ENCODE assay signal across 1 cellular context in genomic region chr3:39809181-39809994, GRCh38.
TF ChIP-seq lines count a peak whose summit lies in the region.

Gene MYRIP, plus strand, starts transcription at chr3:39809609. Its CDS starts 91,208 bp downstream, at chr3:39900817.

TF ChIP-seq in HepG2, 621 proteins besides CTCF, POLR2A, EP300 and RAD21 (continued from another document and continues in another):
- TF ChIP-seq AKNA (CRISPR knock-in tag; IDR thresholded peaks at IDR 0.05; ENCODE audit: borderline replicate concordance) (no peak), SMYD3 (CRISPR knock-in tag; IDR thresholded peaks at IDR 0.05) (no peak), RFX1 (IDR thresholded peaks at IDR 0.05) (no peak), ZNF567 (CRISPR knock-in tag; IDR thresholded peaks at IDR 0.05; ENCODE audit: borderline replicate concordance) (no peak), ATF5 (CRISPR knock-in tag; IDR thresholded peaks at IDR 0.05; ENCODE audit: low read depth) (0 out of 2 replicates have a peak, but pooled peaks have one; percentile 53), SNRNP70 (IDR thresholded peaks at IDR 0.05; ENCODE audit: low read depth, low read length) (no peak), NCOR1 (IDR thresholded peaks at IDR 0.05; ENCODE audit: borderline replicate concordance, low read length) (no peak), REL (CRISPR knock-in tag; conservative IDR thresholded peaks at IDR 0.05) (no peak), NR1H2 (CRISPR knock-in tag; IDR thresholded peaks at IDR 0.05; ENCODE audit: borderline replicate concordance, low read depth) (no peak), CEBPZ (IDR thresholded peaks at IDR 0.05; ENCODE audit: low read length) (no peak), NR3C1 (CRISPR knock-in tag; IDR thresholded peaks at IDR 0.05) (no peak), MXI1 (IDR thresholded peaks at IDR 0.05; ENCODE audit: borderline replicate concordance, low read depth, low read length) (no peak), U2AF2 (IDR thresholded peaks at IDR 0.05; ENCODE audit: low read depth, low read length) (no peak), ZNF75D (CRISPR knock-in tag; IDR thresholded peaks at IDR 0.05; ENCODE audit: borderline replicate concordance) (no peak), ZFP41 (CRISPR knock-in tag; IDR thresholded peaks at IDR 0.05; ENCODE audit: borderline replicate concordance) (no peak), ZNF784 (CRISPR knock-in tag; IDR thresholded peaks at IDR 0.05; ENCODE audit: borderline replicate concordance) (no peak), KLF6 (CRISPR knock-in tag; IDR thresholded peaks at IDR 0.05) (no peak), ZNF558 (CRISPR knock-in tag; IDR thresholded peaks at IDR 0.05; ENCODE audit: borderline replicate concordance) (no peak; the same call in 1 of the 2 replicates), HNRNPL (IDR thresholded peaks at IDR 0.05; ENCODE audit: low read depth, low read length) (no peak), ZNF670 (CRISPR knock-in tag; IDR thresholded peaks at IDR 0.05; ENCODE audit: borderline replicate concordance) (no peak), UBTF (CRISPR knock-in tag; IDR thresholded peaks at IDR 0.05) (peak; percentile 71; the same call in 1 of the 2 replicates), NFRKB (IDR thresholded peaks at IDR 0.05) (no peak), ZNF333 (CRISPR knock-in tag; IDR thresholded peaks at IDR 0.05; ENCODE audit: borderline replicate concordance) (no peak), TCF7L2 (IDR thresholded peaks at IDR 0.05; ENCODE audit: low read depth, low read length) (no peak), ZNF598 (CRISPR knock-in tag; IDR thresholded peaks at IDR 0.05; ENCODE audit: borderline replicate concordance) (no peak), CBX5 (CRISPR knock-in tag; IDR thresholded peaks at IDR 0.05; ENCODE audit: borderline replicate concordance) (no peak), EED (CRISPR knock-in tag; IDR thresholded peaks at IDR 0.05) (no peak), NKX3-1 (CRISPR knock-in tag; IDR thresholded peaks at IDR 0.05) (no peak), ZNF160 (CRISPR knock-in tag; IDR thresholded peaks at IDR 0.05) (no peak), CC2D1A (CRISPR knock-in tag; IDR thresholded peaks at IDR 0.05) (no peak), ZBTB2 (CRISPR knock-in tag; IDR thresholded peaks at IDR 0.05; ENCODE audit: low read depth) (no peak), ZNF781 (CRISPR knock-in tag; IDR thresholded peaks at IDR 0.05; ENCODE audit: borderline replicate concordance, not compliant biosample characterization) (no peak)
- TF ChIP-seq, protein P1, sequence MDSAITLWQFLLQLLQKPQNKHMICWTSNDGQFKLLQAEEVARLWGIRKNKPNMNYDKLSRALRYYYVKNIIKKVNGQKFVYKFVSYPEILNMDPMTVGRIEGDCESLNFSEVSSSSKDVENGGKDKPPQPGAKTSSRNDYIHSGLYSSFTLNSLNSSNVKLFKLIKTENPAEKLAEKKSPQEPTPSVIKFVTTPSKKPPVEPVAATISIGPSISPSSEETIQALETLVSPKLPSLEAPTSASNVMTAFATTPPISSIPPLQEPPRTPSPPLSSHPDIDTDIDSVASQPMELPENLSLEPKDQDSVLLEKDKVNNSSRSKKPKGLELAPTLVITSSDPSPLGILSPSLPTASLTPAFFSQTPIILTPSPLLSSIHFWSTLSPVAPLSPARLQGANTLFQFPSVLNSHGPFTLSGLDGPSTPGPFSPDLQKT (CRISPR knock-in tag; IDR thresholded peaks at IDR 0.05; ENCODE audit: borderline replicate concordance) = no peak; the same call in 1 of the 2 replicates
- TF ChIP-seq, protein P2, sequence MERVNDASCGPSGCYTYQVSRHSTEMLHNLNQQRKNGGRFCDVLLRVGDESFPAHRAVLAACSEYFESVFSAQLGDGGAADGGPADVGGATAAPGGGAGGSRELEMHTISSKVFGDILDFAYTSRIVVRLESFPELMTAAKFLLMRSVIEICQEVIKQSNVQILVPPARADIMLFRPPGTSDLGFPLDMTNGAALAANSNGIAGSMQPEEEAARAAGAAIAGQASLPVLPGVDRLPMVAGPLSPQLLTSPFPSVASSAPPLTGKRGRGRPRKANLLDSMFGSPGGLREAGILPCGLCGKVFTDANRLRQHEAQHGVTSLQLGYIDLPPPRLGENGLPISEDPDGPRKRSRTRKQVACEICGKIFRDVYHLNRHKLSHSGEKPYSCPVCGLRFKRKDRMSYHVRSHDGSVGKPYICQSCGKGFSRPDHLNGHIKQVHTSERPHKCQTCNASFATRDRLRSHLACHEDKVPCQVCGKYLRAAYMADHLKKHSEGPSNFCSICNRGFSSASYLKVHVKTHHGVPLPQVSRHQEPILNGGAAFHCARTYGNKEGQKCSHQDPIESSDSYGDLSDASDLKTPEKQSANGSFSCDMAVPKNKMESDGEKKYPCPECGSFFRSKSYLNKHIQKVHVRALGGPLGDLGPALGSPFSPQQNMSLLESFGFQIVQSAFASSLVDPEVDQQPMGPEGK (CRISPR knock-in tag; IDR thresholded peaks at IDR 0.05) = no peak
- TF ChIP-seq, protein P3, sequence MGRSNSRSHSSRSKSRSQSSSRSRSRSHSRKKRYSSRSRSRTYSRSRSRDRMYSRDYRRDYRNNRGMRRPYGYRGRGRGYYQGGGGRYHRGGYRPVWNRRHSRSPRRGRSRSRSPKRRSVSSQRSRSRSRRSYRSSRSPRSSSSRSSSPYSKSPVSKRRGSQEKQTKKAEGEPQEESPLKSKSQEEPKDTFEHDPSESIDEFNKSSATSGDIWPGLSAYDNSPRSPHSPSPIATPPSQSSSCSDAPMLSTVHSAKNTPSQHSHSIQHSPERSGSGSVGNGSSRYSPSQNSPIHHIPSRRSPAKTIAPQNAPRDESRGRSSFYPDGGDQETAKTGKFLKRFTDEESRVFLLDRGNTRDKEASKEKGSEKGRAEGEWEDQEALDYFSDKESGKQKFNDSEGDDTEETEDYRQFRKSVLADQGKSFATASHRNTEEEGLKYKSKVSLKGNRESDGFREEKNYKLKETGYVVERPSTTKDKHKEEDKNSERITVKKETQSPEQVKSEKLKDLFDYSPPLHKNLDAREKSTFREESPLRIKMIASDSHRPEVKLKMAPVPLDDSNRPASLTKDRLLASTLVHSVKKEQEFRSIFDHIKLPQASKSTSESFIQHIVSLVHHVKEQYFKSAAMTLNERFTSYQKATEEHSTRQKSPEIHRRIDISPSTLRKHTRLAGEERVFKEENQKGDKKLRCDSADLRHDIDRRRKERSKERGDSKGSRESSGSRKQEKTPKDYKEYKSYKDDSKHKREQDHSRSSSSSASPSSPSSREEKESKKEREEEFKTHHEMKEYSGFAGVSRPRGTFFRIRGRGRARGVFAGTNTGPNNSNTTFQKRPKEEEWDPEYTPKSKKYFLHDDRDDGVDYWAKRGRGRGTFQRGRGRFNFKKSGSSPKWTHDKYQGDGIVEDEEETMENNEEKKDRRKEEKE (IDR thresholded peaks at IDR 0.05) = no peak
- TF ChIP-seq, protein P4, sequence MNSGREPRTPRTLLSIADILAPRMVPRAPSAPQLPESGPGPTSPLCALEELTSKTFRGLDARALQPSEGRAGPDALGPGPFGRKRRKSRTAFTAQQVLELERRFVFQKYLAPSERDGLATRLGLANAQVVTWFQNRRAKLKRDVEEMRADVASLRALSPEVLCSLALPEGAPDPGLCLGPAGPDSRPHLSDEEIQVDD (CRISPR knock-in tag; IDR thresholded peaks at IDR 0.05; ENCODE audit: borderline replicate concordance) = 0 out of 2 replicates have a peak, but pooled peaks have one; percentile 57
- TF ChIP-seq, protein P5, sequence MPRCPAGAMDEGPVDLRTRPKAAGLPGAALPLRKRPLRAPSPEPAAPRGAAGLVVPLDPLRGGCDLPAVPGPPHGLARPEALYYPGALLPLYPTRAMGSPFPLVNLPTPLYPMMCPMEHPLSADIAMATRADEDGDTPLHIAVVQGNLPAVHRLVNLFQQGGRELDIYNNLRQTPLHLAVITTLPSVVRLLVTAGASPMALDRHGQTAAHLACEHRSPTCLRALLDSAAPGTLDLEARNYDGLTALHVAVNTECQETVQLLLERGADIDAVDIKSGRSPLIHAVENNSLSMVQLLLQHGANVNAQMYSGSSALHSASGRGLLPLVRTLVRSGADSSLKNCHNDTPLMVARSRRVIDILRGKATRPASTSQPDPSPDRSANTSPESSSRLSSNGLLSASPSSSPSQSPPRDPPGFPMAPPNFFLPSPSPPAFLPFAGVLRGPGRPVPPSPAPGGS (CRISPR knock-in tag; IDR thresholded peaks at IDR 0.05) = peak; percentile 33; the same call in 1 of the 2 replicates
